In the genomic region with DNA sequence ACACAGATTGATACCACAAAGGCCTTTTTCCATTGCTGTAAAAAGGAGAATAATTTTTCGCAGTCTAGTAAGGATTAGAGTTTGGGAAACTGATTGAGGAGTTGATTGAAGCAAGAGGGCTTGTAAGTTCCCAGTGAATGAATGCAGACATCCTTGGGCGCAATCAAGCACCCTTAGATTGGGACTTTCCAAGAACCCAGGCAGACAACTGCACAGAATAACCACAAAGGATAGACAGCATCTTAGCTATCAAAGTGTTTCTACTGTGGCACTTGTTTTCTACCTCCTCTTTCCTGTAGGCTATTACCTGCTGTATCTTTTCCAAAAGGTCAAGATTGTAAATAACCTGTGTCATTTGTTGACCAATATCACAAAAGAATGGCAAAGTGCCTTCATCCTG, we compare ENCODE assay signal across 17 cellular contexts. TPM values are rescaled to one million over a fixed set of nuclear protein-coding genes. Genes with fewer than 3 reads are reported as not detected.
A peak's percentile ranks its signal among the peaks of the same experiment; 100 is the strongest.
DNase-seq lines count a peak whose midpoint lies in the region; ATAC-seq and TF ChIP-seq lines count a peak whose summit lies in the region.
"Had no signal": no experiment of that assay in that cellular context is flagged by ENCODE, and none has a peak within 500 bp of the region (broad histone marks: within the 10 kb centered on the region; RNA-seq: fewer than 3 reads in every experiment).

No MANE protein-coding gene starts in this region.

- no peaks in the 10 kb centered on the region for H3K9me3 Mint-ChIP-seq in activated T-cell treated with anti-CD3 and anti-CD28 coated beads, Interleukin-2, amount 50 U/mL, for 72 hours
- peaks cover 0 to 4% (median 0%) of the 10 kb centered on the region in 5 experiments for H3K9me3 Mint-ChIP-seq in brain
- H3K9me3 Mint-ChIP-seq: dendritic cell treated with granulocyte-macrophage colony-stimulating factor and Interleukin-4, amounts not matched to agents 40 ng/mL and 50 ng/mL, for 4 days had no signal

- H3K36me3 ChIP-seq in left ventricle myocardium inferior: peaks cover 39% of the 10 kb centered on the region
- H3K36me3 ChIP-seq: ovary had no signal

- ATAC-seq in activated T-cell treated with anti-CD3 and anti-CD28 coated beads, Interleukin-2, amount 50 U/mL, for 72 hours (replicated peaks in 1 of 2): no peak

- H3K4me3 ChIP-seq in foreskin fibroblast (ENCODE audit: low read depth in 1 of 2, low read length in 2 of 2) (no peak overlapping the region), left ventricle myocardium inferior (no peak overlapping the region)
- H3K4me3 ChIP-seq: ovary, smooth muscle cell, thyroid gland had no signal

- no peaks in the 10 kb centered on the region for H3K9me3 ChIP-seq in left ventricle myocardium inferior (replicated peaks)
- H3K9me3 ChIP-seq: ovary, thyroid gland had no signal

- H3K27ac ChIP-seq in left ventricle myocardium inferior (replicated peaks): no peak overlapping the region
- H3K27ac ChIP-seq: ovary, thyroid gland had no signal

- H3K4me3 Mint-ChIP-seq in activated T-cell treated with anti-CD3 and anti-CD28 coated beads, Interleukin-2, amount 50 U/mL, for 72 hours: peak overlapping the region; percentile 70 to 92
- peak overlapping the region; percentile 23 to 67 (median 55) for H3K4me3 Mint-ChIP-seq in brain
- H3K4me3 Mint-ChIP-seq: dendritic cell treated with granulocyte-macrophage colony-stimulating factor and Interleukin-4, amounts not matched to agents 40 ng/mL and 50 ng/mL, for 4 days had no signal

- H3K27ac Mint-ChIP-seq in activated T-cell treated with anti-CD3 and anti-CD28 coated beads, Interleukin-2, amount 50 U/mL, for 72 hours: peak overlapping the region; percentile 99
- peak overlapping the region in 2 of 5 experiments; percentile 45 to 68 for H3K27ac Mint-ChIP-seq in brain
- H3K27ac Mint-ChIP-seq: dendritic cell treated with granulocyte-macrophage colony-stimulating factor and Interleukin-4, amounts not matched to agents 40 ng/mL and 50 ng/mL, for 4 days had no signal

- H3K27me3 Mint-ChIP-seq in activated T-cell treated with anti-CD3 and anti-CD28 coated beads, Interleukin-2, amount 50 U/mL, for 72 hours (ENCODE audit: low read depth): no peaks in the 10 kb centered on the region
- H3K27me3 Mint-ChIP-seq in brain: peaks cover 10% of the 10 kb centered on the region
- H3K27me3 Mint-ChIP-seq: dendritic cell treated with granulocyte-macrophage colony-stimulating factor and Interleukin-4, amounts not matched to agents 40 ng/mL and 50 ng/mL, for 4 days had no signal

- peaks cover 10% of the 10 kb centered on the region in 2 donors for H3K36me3 Mint-ChIP-seq in activated T-cell treated with anti-CD3 and anti-CD28 coated beads, Interleukin-2, amount 50 U/mL, for 72 hours (ENCODE audit: insufficient read depth in 2 of 2)
- peaks cover 30% of the 10 kb centered on the region for H3K36me3 Mint-ChIP-seq in brain

- intact Hi-C loops in left ventricle myocardium inferior (cut with micrococcal nuclease): loop anchor here (5.0 kb wide), 1 partner anchor 190 kb away; a partner anchor contains a TSS

- TF ChIP-seq CTCF in brain (conservative IDR thresholded peaks at IDR 0.05): no peak
- no peak for TF ChIP-seq CTCF in foreskin fibroblast (IDR thresholded peaks at IDR 0.05; ENCODE audit: low read depth, low read length)
- no peak for TF ChIP-seq CTCF in left ventricle myocardium inferior (IDR thresholded peaks at IDR 0.05; ENCODE audit: borderline replicate concordance)

- no peaks in the 10 kb centered on the region for H3K27me3 ChIP-seq in left ventricle myocardium inferior (ENCODE audit: low read depth)
- H3K27me3 ChIP-seq: ovary, thyroid gland had no signal

- peaks cover 52% of the 10 kb centered on the region for H3K4me1 ChIP-seq in left ventricle myocardium inferior

- peak; percentile 7 to 34 for DNase-seq in activated T-cell treated with anti-CD3 and anti-CD28 coated beads, Interleukin-2, amount 50 U/mL, for 72 hours
- DNase-seq in activated T-cell treated with anti-CD3 and anti-CD28 coated beads for 4 hours (no peak), T-helper 1 cell (peak in 3 of 5 donors; percentile 12 to 48 (median 29)), foreskin fibroblast (no peak), cerebellar cortex (ENCODE audit: low spot score) (no peak), left ventricle myocardium inferior (no peak)
- peak; percentile 18 for DNase-seq in stimulated activated naive CD4-positive, alpha-beta T cell treated with Interleukin-2 at 50 U/mL for 16 hours (lab: John Stamatoyannopoulos, UW)
- DNase-seq: ACHN, amygdala, DMS 273 treated with DMSO at 0.1 percent for 48 hours, NCI-H1105 treated with DMSO at 0.1 percent for 48 hours, NCI-H2227 treated with DMSO at 0.1 percent for 48 hours, ovary, thyroid gland had no signal

- peaks cover 42% of the 10 kb centered on the region for H3K4me1 Mint-ChIP-seq in activated T-cell treated with anti-CD3 and anti-CD28 coated beads, Interleukin-2, amount 50 U/mL, for 72 hours (ENCODE audit: low read depth)
- H3K4me1 Mint-ChIP-seq in brain: peaks cover 54% of the 10 kb centered on the region

RNA-seq across cellular contexts. Expression of a gene that starts 2.6 kb away (rescaled TPM):
- 10 to 100 TPM; 19.1 to 20.3 TPM for total RNA-seq in activated T-cell treated with anti-CD3 and anti-CD28 coated beads, Interleukin-2, amount 50 U/mL, for 72 hours
- 5.5 TPM for polyA plus RNA-seq in brain (ENCODE audit: insufficient read depth, low read depth, low replicate concordance)
- total RNA-seq in left ventricle myocardium inferior: 17.0 TPM

Comparison
In these comparisons a context has a peak if more than half of its experiments do, and no peak if none do; other contexts are left out.
1. DNase-seq: peak in activated T-cell treated with anti-CD3 and anti-CD28 coated beads, Interleukin-2, amount 50 U/mL, for 72 hours (2 of 2), T-helper 1 cell (3 of 5) and stimulated activated naive CD4-positive, alpha-beta T cell treated with Interleukin-2 at 50 U/mL for 16 hours (single experiment); none in activated T-cell treated with anti-CD3 and anti-CD28 coated beads for 4 hours (single experiment), foreskin fibroblast (0 of 2), cerebellar cortex (single experiment) and left ventricle myocardium inferior (single experiment).